Comparison of ENCODE assay signal across 23 cellular contexts in genomic region chr2:240494194-240494793, GRCh38.
"Had no signal": no experiment of that assay in that cellular context is flagged by ENCODE, and none has a peak within 500 bp of the region (broad histone marks: within the 10 kb centered on the region; RNA-seq: fewer than 3 reads in every experiment).

No MANE protein-coding gene starts in this region.

- H3K27me3 ChIP-seq: brain microvascular endothelial cell, MG63, SJSA1 had no signal

- H3K27ac Mint-ChIP-seq: activated B cell treated with CpG ODN at 0.5 μM for 24 hours; activated CD4-positive, alpha-beta T cell treated with anti-CD3 and anti-CD28 coated beads, Interleukin-2, amount 10 ng/mL, durations not matched to agents 7 days and 5 days; activated CD8-positive, alpha-beta T cell treated with anti-CD3 and anti-CD28 coated beads for 36 hours; activated naive CD8-positive, alpha-beta T cell treated with anti-CD3 and anti-CD28 coated beads for 36 hours; activated T-cell treated with anti-CD3 and anti-CD28 coated beads, Interleukin-2, amount 50 U/mL, for 72 hours; activated T-helper 2 cell treated with anti-CD3 and anti-CD28 coated beads, Interferon-gamma antibody, Interleukin-2, Interleukin-4, amounts not matched to agents 10 μg/mL and 5 μg/mL and 100 μg/mL, durations not matched to agents 14 hours and 24 hours and 36 hours; T-helper 17 cell had no signal

- H3K4me1 Mint-ChIP-seq: activated B cell treated with CpG ODN at 0.5 μM for 24 hours; activated CD4-positive, alpha-beta T cell treated with anti-CD3 and anti-CD28 coated beads, Interleukin-2, amount 10 ng/mL, durations not matched to agents 7 days and 5 days; activated naive CD4-positive, alpha-beta T cell treated with anti-CD3 and anti-CD28 coated beads, Interleukin-2, amount 10 ng/mL, durations not matched to agents 7 days and 5 days; activated naive CD8-positive, alpha-beta T cell treated with anti-CD3 and anti-CD28 coated beads for 36 hours; T-helper 17 cell had no signal

- H3K27ac ChIP-seq: brain microvascular endothelial cell, SJSA1 had no signal

- H3K4me3 Mint-ChIP-seq: activated B cell treated with CpG ODN at 0.5 μM for 24 hours; activated CD4-positive, alpha-beta T cell treated with anti-CD3 and anti-CD28 coated beads, Interleukin-2, amount 10 ng/mL, durations not matched to agents 7 days and 5 days; activated CD8-positive, alpha-beta T cell treated with anti-CD3 and anti-CD28 coated beads for 36 hours; activated naive CD4-positive, alpha-beta T cell treated with anti-CD3 and anti-CD28 coated beads, Interleukin-2, amount 10 ng/mL, durations not matched to agents 7 days and 5 days; activated naive CD8-positive, alpha-beta T cell treated with anti-CD3 and anti-CD28 coated beads for 36 hours; activated T-cell treated with anti-CD3 and anti-CD28 coated beads, Interleukin-2, amount 50 U/mL, for 72 hours; T-helper 17 cell had no signal

- H3K27me3 Mint-ChIP-seq: activated B cell treated with CpG ODN at 0.5 μM for 24 hours; activated CD8-positive, alpha-beta T cell treated with anti-CD3 and anti-CD28 coated beads for 36 hours; activated naive CD4-positive, alpha-beta T cell treated with anti-CD3 and anti-CD28 coated beads, Interleukin-2, amount 10 ng/mL, durations not matched to agents 7 days and 5 days; activated naive CD8-positive, alpha-beta T cell treated with anti-CD3 and anti-CD28 coated beads for 36 hours; T-helper 17 cell had no signal

- H3K36me3 ChIP-seq: brain microvascular endothelial cell, SJSA1 had no signal

- H3K4me1 ChIP-seq: SJSA1 had no signal

- DNase-seq: activated B cell treated with CpG ODN at 0.5 μM for 24 hours; activated CD4-positive, alpha-beta T cell treated with anti-CD3 and anti-CD28 coated beads for 1 hour; activated CD4-positive, alpha-beta T cell treated with anti-CD3 and anti-CD28 coated beads, Interleukin-2, amount 10 ng/mL, durations not matched to agents 7 days and 5 days; activated CD8-positive, alpha-beta memory T cell treated with anti-CD3 and anti-CD28 coated beads, Interleukin-2, amount 50 U/mL, for 4 hours; activated CD8-positive, alpha-beta T cell treated with anti-CD3 and anti-CD28 coated beads for 36 hours; activated gamma-delta T cell treated with Interleukin-2 at 50 U/mL for 16 hours; activated naive CD4-positive, alpha-beta T cell treated with anti-CD3 and anti-CD28 coated beads, Interleukin-2, amount 10 ng/mL, durations not matched to agents 7 days and 5 days; activated naive CD8-positive, alpha-beta T cell treated with anti-CD3 and anti-CD28 coated beads for 36 hours; activated T-cell treated with anti-CD3 and anti-CD28 coated beads, Interleukin-2, amount 50 U/mL, for 72 hours; cerebellar nuclear complex; MG63; MV-4-11; NCI-H1092 treated with DMSO at 0.1 percent for 48 hours; NCI-H1417 treated with DMSO at 0.1 percent for 48 hours; NCI-H1694; NCI-H2029; NCI-H510A treated with DMSO at 0.1 percent for 48 hours; SHP77; T-helper 17 cell; T-helper 9 cell had no signal

- H3K4me3 ChIP-seq: MG63, SJSA1 had no signal
